Comparison of ENCODE assay signal across 20 cellular contexts in the genomic region with DNA sequence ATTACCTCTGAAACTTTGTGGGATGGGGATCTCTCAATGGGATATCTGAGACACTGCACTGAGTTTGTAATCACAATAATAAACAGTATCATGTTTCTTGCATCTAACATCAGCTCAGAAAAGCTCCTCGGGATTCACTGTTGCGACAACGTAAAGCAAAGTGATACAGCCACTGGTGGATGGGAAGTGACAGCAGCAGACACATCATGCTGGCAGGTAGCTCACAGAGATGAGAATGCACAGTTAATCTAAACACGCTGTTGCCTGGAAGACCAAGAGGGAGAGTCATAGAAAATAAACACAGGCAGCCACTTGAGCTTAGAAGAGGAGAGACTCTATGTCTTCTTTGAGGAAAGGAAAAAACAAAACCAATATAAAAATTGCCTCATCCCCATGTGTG.
"Had no signal": no experiment of that assay in that cellular context is flagged by ENCODE, and none has a peak within 500 bp of the region (broad histone marks: within the 10 kb centered on the region; RNA-seq: fewer than 3 reads in every experiment).

No MANE protein-coding gene starts in this region.

- H3K4me3 ChIP-seq: lung, testis, upper lobe of right lung had no signal

- H3K27ac ChIP-seq: neutrophil, testis, upper lobe of right lung had no signal

- H3K9me3 ChIP-seq: neutrophil, testis, upper lobe of right lung had no signal

- DNase-seq: activated CD4-positive, alpha-beta T cell treated with anti-CD3 and anti-CD28 coated beads for 1 hour; activated CD4-positive, alpha-beta T cell treated with anti-CD3 and anti-CD28 coated beads, Interleukin-2, amount 50 U/mL, for 48 hours; activated CD8-positive, alpha-beta memory T cell treated with anti-CD3 and anti-CD28 coated beads, Interleukin-2, amount 10 ng/mL, durations not matched to agents 7 days and 5 days; activated gamma-delta T cell; activated naive CD8-positive, alpha-beta T cell treated with anti-CD3 and anti-CD28 coated beads for 36 hours; activated T-cell treated with anti-CD3 and anti-CD28 coated beads, Interleukin-2, amount 50 U/mL, for 24 hours; anterior cingulate cortex; cerebellar nuclear complex; dermis blood vessel endothelial cell; endodermal cell; erythroblast; hypothalamus; left cardiac atrium; naive B cell; retina; stimulated activated CD4-positive, alpha-beta T cell treated with anti-CD3 and anti-CD28 coated beads, Interleukin-4, amount 100 ng/mL, for 24 hours; testis; upper lobe of right lung had no signal

- H3K4me1 ChIP-seq: testis, upper lobe of right lung had no signal

- H3K36me3 ChIP-seq: neutrophil, upper lobe of right lung had no signal

- H3K27me3 ChIP-seq: neutrophil, testis, upper lobe of right lung had no signal
